Comparison of ENCODE assay signal across 22 cellular contexts in the genomic region with DNA sequence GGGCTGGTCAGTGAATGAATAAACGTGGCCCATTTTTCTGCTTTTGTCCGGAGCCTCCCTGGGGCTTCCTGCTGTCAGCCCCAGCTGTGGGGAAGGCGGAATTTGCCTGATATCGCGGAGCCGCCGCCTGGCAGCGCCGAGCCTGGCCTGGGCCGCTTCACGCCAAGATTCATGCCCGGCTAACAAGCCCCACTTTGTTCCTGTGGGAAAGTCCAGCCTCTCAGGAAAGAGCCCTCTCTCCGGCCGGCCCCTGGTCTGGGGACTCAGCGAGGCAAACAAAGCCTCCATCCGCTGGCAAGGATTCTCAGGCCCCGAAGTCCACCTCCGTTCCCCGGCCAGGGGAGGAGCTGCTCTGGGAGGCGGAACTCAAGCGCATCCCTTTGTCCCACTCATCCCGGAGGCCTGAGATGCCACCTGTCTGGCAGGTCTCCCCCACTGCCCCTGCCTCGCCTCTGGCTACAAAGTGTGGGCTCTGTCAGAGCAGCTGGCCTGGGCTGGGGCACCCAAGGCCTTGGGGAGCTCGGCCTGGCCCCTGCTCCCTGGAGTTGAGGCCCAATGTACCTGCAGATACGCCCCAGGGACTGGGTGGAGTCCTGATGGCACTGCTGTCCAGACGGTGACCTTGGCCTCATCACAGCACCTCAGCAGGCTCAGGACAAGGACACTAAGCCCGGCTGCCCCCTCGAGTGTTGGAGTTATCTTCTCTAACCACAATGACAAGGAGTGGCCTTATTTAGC. TPM values are rescaled to one million over a fixed set of nuclear protein-coding genes. Genes with fewer than 3 reads are reported as not detected.
DNase-seq lines count a peak whose midpoint lies in the region; ATAC-seq and TF ChIP-seq lines count a peak whose summit lies in the region.
"Had no signal": no experiment of that assay in that cellular context is flagged by ENCODE, and none has a peak within 500 bp of the region (broad histone marks: within the 10 kb centered on the region; RNA-seq: fewer than 3 reads in every experiment).

No MANE protein-coding gene starts in this region.

- no peaks in the 10 kb centered on the region for H3K36me3 Mint-ChIP-seq in endodermal cell (ENCODE audit: low read depth)
- no peaks in the 10 kb centered on the region for H3K36me3 Mint-ChIP-seq in HFFc6 (ENCODE audit: low read depth)
- H3K36me3 Mint-ChIP-seq: activated naive CD4-positive, alpha-beta T cell treated with anti-CD3 and anti-CD28 coated beads, Interleukin-2, amount 10 ng/mL, durations not matched to agents 7 days and 5 days; naive B cell; stimulated activated effector memory CD8-positive, alpha-beta T cell treated with anti-CD3 and anti-CD28 coated beads, Interleukin-12 subunit alpha, Interleukin-12 subunit beta, amount 100 ng/mL, for 72 hours had no signal

- ATAC-seq in omental fat pad (ENCODE audit: low FRiP score) = no peak
- ATAC-seq: stimulated activated effector memory CD8-positive, alpha-beta T cell treated with anti-CD3 and anti-CD28 coated beads, Interleukin-12 subunit alpha, Interleukin-12 subunit beta, amount 100 ng/mL, for 72 hours had no signal

- H3K9ac ChIP-seq in endodermal cell (ENCODE audit: extremely low read depth, low read length, poor library complexity, severe bottlenecking) = no peak overlapping the region

- no peaks in the 10 kb centered on the region for H3K27me3 ChIP-seq in endodermal cell (ENCODE audit: control insufficient read depth, insufficient read depth, low read length, poor library complexity, severe bottlenecking)
- H3K27me3 ChIP-seq: thyroid gland had no signal

- H3K27me3 Mint-ChIP-seq in endodermal cell (ENCODE audit: insufficient read depth) (peaks cover 7% of the 10 kb centered on the region), HFFc6 (ENCODE audit: insufficient read depth) (peaks cover 25% of the 10 kb centered on the region)

- WGBS in endodermal cell (ENCODE audit: insufficient coverage in 1 of 2, insufficient read length in 1 of 2), 2 experiments = 78 to 83% methylated on average over 21 to 28 of the region's 28 CpGs

- no peak overlapping the region for H3K27ac Mint-ChIP-seq in endodermal cell
- no peak overlapping the region for H3K27ac Mint-ChIP-seq in HFFc6
- H3K27ac Mint-ChIP-seq: activated CD4-positive, alpha-beta memory T cell treated with anti-CD3 and anti-CD28 coated beads, Interleukin-2, amount 10 ng/mL, durations not matched to agents 7 days and 5 days; activated naive CD4-positive, alpha-beta T cell treated with anti-CD3 and anti-CD28 coated beads, Interleukin-2, amount 10 ng/mL, durations not matched to agents 7 days and 5 days; naive B cell; progenitor cell of endocrine pancreas; stimulated activated effector memory CD8-positive, alpha-beta T cell treated with anti-CD3 and anti-CD28 coated beads, Interleukin-12 subunit alpha, Interleukin-12 subunit beta, amount 100 ng/mL, for 72 hours had no signal

- DNase-seq in amygdala (lab: John Stamatoyannopoulos, UW) (peak in 52 of 56 donors; percentile 12 to 81 (median 54)), endodermal cell (peak; percentile 56), middle frontal gyrus (ENCODE audit: extremely low spot score, low spot score) (peak; percentile 43), HFFc6 (no peak), CD1c-positive myeloid dendritic cell (ENCODE audit: extremely low spot score) (no peak), omental fat pad (ENCODE audit: low spot score) (no peak)
- DNase-seq: activated CD4-positive, alpha-beta memory T cell treated with anti-CD3 and anti-CD28 coated beads, Interleukin-2, amount 10 ng/mL, durations not matched to agents 7 days and 5 days; activated CD4-positive, CD25-positive, alpha-beta regulatory T cell; activated naive CD4-positive, alpha-beta T cell treated with anti-CD3 and anti-CD28 coated beads, Interleukin-2, amount 10 ng/mL, durations not matched to agents 7 days and 5 days; activated T-cell treated with anti-CD3 and anti-CD28 coated beads, Interleukin-2, amount 50 U/mL, for 48 hours; DMS79 treated with DMSO at 0.1 percent for 48 hours; kidney; naive B cell; NCI-H146; NCI-H524 treated with DMSO at 0.1 percent for 48 hours; T1000; thyroid gland had no signal

- H3K4me1 Mint-ChIP-seq in endodermal cell (no peaks in the 10 kb centered on the region), HFFc6 (ENCODE audit: low read depth) (no peaks in the 10 kb centered on the region)
- H3K4me1 Mint-ChIP-seq: activated CD4-positive, alpha-beta memory T cell treated with anti-CD3 and anti-CD28 coated beads, Interleukin-2, amount 10 ng/mL, durations not matched to agents 7 days and 5 days; activated naive CD4-positive, alpha-beta T cell treated with anti-CD3 and anti-CD28 coated beads, Interleukin-2, amount 10 ng/mL, durations not matched to agents 7 days and 5 days; naive B cell; stimulated activated effector memory CD8-positive, alpha-beta T cell treated with anti-CD3 and anti-CD28 coated beads, Interleukin-12 subunit alpha, Interleukin-12 subunit beta, amount 100 ng/mL, for 72 hours had no signal

- no peaks in the 10 kb centered on the region for H3K4me1 ChIP-seq in endodermal cell (ENCODE audit: control insufficient read depth, insufficient read depth, low read length)
- H3K4me1 ChIP-seq: thyroid gland had no signal

- no peak overlapping the region for H3K4me3 ChIP-seq in endodermal cell (ENCODE audit: low read length)
- H3K4me3 ChIP-seq: lung, thyroid gland had no signal

- H3K4me3 Mint-ChIP-seq in endodermal cell (no peak overlapping the region), HFFc6 (no peak overlapping the region)
- H3K4me3 Mint-ChIP-seq: activated CD4-positive, alpha-beta memory T cell treated with anti-CD3 and anti-CD28 coated beads, Interleukin-2, amount 10 ng/mL, durations not matched to agents 7 days and 5 days; activated naive CD4-positive, alpha-beta T cell treated with anti-CD3 and anti-CD28 coated beads, Interleukin-2, amount 10 ng/mL, durations not matched to agents 7 days and 5 days; stimulated activated effector memory CD8-positive, alpha-beta T cell treated with anti-CD3 and anti-CD28 coated beads, Interleukin-12 subunit alpha, Interleukin-12 subunit beta, amount 100 ng/mL, for 72 hours had no signal

- TF ChIP-seq CTCF in endodermal cell (conservative IDR thresholded peaks at IDR 0.05) (no peak), HFFc6 (IDR thresholded peaks at IDR 0.05) (no peak), omental fat pad (IDR thresholded peaks at IDR 0.05) (no peak)

- H3K27ac ChIP-seq in endodermal cell (ENCODE audit: low read depth, low read length) (peak overlapping the region; percentile 90), temporal lobe (ENCODE audit: low read depth, low read length) (peak overlapping the region; percentile 77)
- H3K27ac ChIP-seq: RWPE1, thyroid gland had no signal

- H3K9me3 Mint-ChIP-seq in endodermal cell (no peaks in the 10 kb centered on the region), HFFc6 (no peaks in the 10 kb centered on the region)
- H3K9me3 Mint-ChIP-seq: activated CD4-positive, alpha-beta memory T cell treated with anti-CD3 and anti-CD28 coated beads, Interleukin-2, amount 10 ng/mL, durations not matched to agents 7 days and 5 days; activated naive CD4-positive, alpha-beta T cell treated with anti-CD3 and anti-CD28 coated beads, Interleukin-2, amount 10 ng/mL, durations not matched to agents 7 days and 5 days; stimulated activated effector memory CD8-positive, alpha-beta T cell treated with anti-CD3 and anti-CD28 coated beads, Interleukin-12 subunit alpha, Interleukin-12 subunit beta, amount 100 ng/mL, for 72 hours had no signal

- no peaks in the 10 kb centered on the region for H3K9me3 ChIP-seq in endodermal cell (ENCODE audit: control insufficient read depth, low read length)
- H3K9me3 ChIP-seq: thyroid gland had no signal

- H3K36me3 ChIP-seq in endodermal cell (ENCODE audit: control insufficient read depth, insufficient read depth, low read length) = no peaks in the 10 kb centered on the region
- H3K36me3 ChIP-seq: thyroid gland had no signal

RNA-seq across cellular contexts. Expression of a gene that starts 51.5 kb away (rescaled TPM):
- total RNA-seq in endodermal cell (under 1 TPM; 0.27 to 0.73 TPM), temporal lobe (35.2 TPM), omental fat pad (under 1 TPM in 1 of 4 donors, not detected in 3; 0.09 TPM)
- polyA plus RNA-seq in endodermal cell (2013, experiment 1 of 2) = 0.82 TPM
- 0.70 TPM for polyA plus RNA-seq in endodermal cell (2013, experiment 2 of 2)
- under 1 TPM in 1 of 6 experiments, not detected in 5; 0.05 TPM for total RNA-seq in HFFc6 (2021; fragmentation: NEBNext Ultra II Directional; extraction: Animal tissue kit (Norgen Biotek cat#: 25700))
- total RNA-seq: activated CD4-positive, alpha-beta memory T cell treated with anti-CD3 and anti-CD28 coated beads, Interleukin-2, amount 10 ng/mL, durations not matched to agents 7 days and 5 days; thyroid gland had no signal

Comparison
In these comparisons a context has a peak if more than half of its experiments do, and no peak if none do; other contexts are left out.
1. DNase-seq: peak in amygdala (52 of 56), endodermal cell (single experiment) and middle frontal gyrus (single experiment); none in HFFc6 (single experiment), CD1c-positive myeloid dendritic cell (single experiment) and omental fat pad (single experiment).
2. RNA of a gene that starts 51.5 kb away (total RNA-seq): 35.2 TPM in temporal lobe (single experiment); 0.27 to 0.73 TPM in endodermal cell, 0.05 TPM in HFFc6 and 0.09 TPM in omental fat pad; every median in the first group is over 10 times any median in the second.